ENCODE assay signal across 9 cellular contexts in genomic region chr19:16327911-16328823, GRCh38. TPM values are rescaled to one million over a fixed set of nuclear protein-coding genes. Genes with fewer than 3 reads are reported as not detected.
DNase-seq lines count a peak whose midpoint lies in the region; ATAC-seq and TF ChIP-seq lines count a peak whose summit lies in the region.
"Had no signal": no experiment of that assay in that cellular context is flagged by ENCODE, and none has a peak within 500 bp of the region (broad histone marks: within the 10 kb centered on the region; RNA-seq: fewer than 3 reads in every experiment).

No MANE protein-coding gene starts in this region.

- intact Hi-C loops in CD4-positive, alpha-beta T cell (cut with DNase I, micrococcal nuclease) = loop anchor here in 1 of 2 experiments (2.0 kb wide), 1 partner anchor 15 kb away; no protein-coding TSS in a partner anchor
- intact Hi-C loops in left ventricle myocardium inferior (cut with micrococcal nuclease) = no loop called here

- peak overlapping the region; percentile 94 for H3K9ac ChIP-seq in skeletal muscle satellite cell (ENCODE audit: low read depth, low read length)

- peaks cover 57% of the 10 kb centered on the region for H3K36me3 Mint-ChIP-seq in CD4-positive, alpha-beta T cell (ENCODE audit: low read depth)
- peaks cover 47% of the 10 kb centered on the region for H3K36me3 Mint-ChIP-seq in activated naive CD4-positive, alpha-beta T cell treated with anti-CD3 and anti-CD28 coated beads, Interleukin-2, amount 10 ng/mL, durations not matched to agents 7 days and 5 days

- POLR2A ChIA-PET in CD4-positive, alpha-beta T cell (lab: Charles Lee) = interaction anchor here (0.6 to 31.1 kb wide), 23 partner anchors 9 to 949 kb away, joined by 3 to 3819 read pairs (median 7); partner anchors contain the start of genes AP1M1 and FAM32A

- H3K27ac Mint-ChIP-seq in CD4-positive, alpha-beta T cell = peak overlapping the region; percentile 97
- H3K27ac Mint-ChIP-seq in activated naive CD4-positive, alpha-beta T cell treated with anti-CD3 and anti-CD28 coated beads, Interleukin-2, amount 10 ng/mL, durations not matched to agents 7 days and 5 days = peak overlapping the region; percentile 100

- peaks cover 62% of the 10 kb centered on the region for H3K4me1 Mint-ChIP-seq in CD4-positive, alpha-beta T cell (ENCODE audit: low read depth)
- peaks cover 51% of the 10 kb centered on the region for H3K4me1 Mint-ChIP-seq in activated naive CD4-positive, alpha-beta T cell treated with anti-CD3 and anti-CD28 coated beads, Interleukin-2, amount 10 ng/mL, durations not matched to agents 7 days and 5 days

- peak overlapping the region; percentile 94 for H3K4me2 ChIP-seq in skeletal muscle satellite cell (ENCODE audit: low read length)

- ATAC-seq in CD4-positive, alpha-beta T cell (ENCODE audit: poor library complexity) = peak; percentile 3
- ATAC-seq in GM18498 (IDR thresholded peaks at IDR 0.05; ENCODE audit: unreplicated experiment) (no peak), GM19328 (IDR thresholded peaks at IDR 0.05; ENCODE audit: unreplicated experiment) (no peak), GM21825 (IDR thresholded peaks at IDR 0.05; ENCODE audit: unreplicated experiment) (no peak)
- ATAC-seq: foreskin keratinocyte had no signal

- peak overlapping the region; percentile 77 for H3K27ac ChIP-seq in CD4-positive, alpha-beta T cell (ENCODE audit: low read depth, low read length)
- H3K27ac ChIP-seq in left ventricle myocardium inferior (replicated peaks) = peak overlapping the region; percentile 96
- H3K27ac ChIP-seq: foreskin keratinocyte had no signal

- peak overlapping the region; percentile 92 for H3K4me3 Mint-ChIP-seq in CD4-positive, alpha-beta T cell
- peak overlapping the region; percentile 100 for H3K4me3 Mint-ChIP-seq in activated naive CD4-positive, alpha-beta T cell treated with anti-CD3 and anti-CD28 coated beads, Interleukin-2, amount 10 ng/mL, durations not matched to agents 7 days and 5 days

- H3K27me3 Mint-ChIP-seq in CD4-positive, alpha-beta T cell = peaks cover 24% of the 10 kb centered on the region
- H3K27me3 Mint-ChIP-seq in activated naive CD4-positive, alpha-beta T cell treated with anti-CD3 and anti-CD28 coated beads, Interleukin-2, amount 10 ng/mL, durations not matched to agents 7 days and 5 days = peaks cover 43% of the 10 kb centered on the region

- H3K4me3 ChIP-seq in left ventricle myocardium inferior (peak overlapping the region; percentile 89), skeletal muscle satellite cell (ENCODE audit: low read length) (peak overlapping the region; percentile 54)

- CTCF ChIA-PET in CD4-positive, alpha-beta T cell (lab: Charles Lee) = interaction anchor here (0.9 to 5.5 kb wide), 10 partner anchors 13 to 81 kb away, joined by 3 to 106 read pairs (median 11); no protein-coding TSS in a partner anchor
- CTCF ChIA-PET in activated naive CD4-positive, alpha-beta T cell treated with anti-CD3 and anti-CD28 coated beads, Interleukin-2, amount 10 ng/mL, durations not matched to agents 7 days and 5 days (lab: Charles Lee) = interaction anchor here (0.6 to 4.8 kb wide), 15 partner anchors 10 to 135 kb away, joined by 3 to 39 read pairs (median 6); no protein-coding TSS in a partner anchor

- no peaks in the 10 kb centered on the region for H3K27me3 ChIP-seq in CD4-positive, alpha-beta T cell (ENCODE audit: control insufficient read depth, insufficient read depth, low read length)
- H3K27me3 ChIP-seq in left ventricle myocardium inferior (ENCODE audit: low read depth) (no peaks in the 10 kb centered on the region), skeletal muscle satellite cell (ENCODE audit: control insufficient read depth, insufficient read depth, low read length) (no peaks in the 10 kb centered on the region)

- no peaks in the 10 kb centered on the region for H3K9me3 ChIP-seq in CD4-positive, alpha-beta T cell (ENCODE audit: control insufficient read depth, low read length)
- no peaks in the 10 kb centered on the region for H3K9me3 ChIP-seq in left ventricle myocardium inferior (replicated peaks)
- H3K9me3 ChIP-seq in skeletal muscle satellite cell (replicated peaks; ENCODE audit: low read length) = no peaks in the 10 kb centered on the region

- TF ChIP-seq CTCF in CD4-positive, alpha-beta T cell (IDR thresholded peaks at IDR 0.05) = no peak
- no peak for TF ChIP-seq CTCF in left ventricle myocardium inferior (IDR thresholded peaks at IDR 0.05; ENCODE audit: borderline replicate concordance)

- H3K9me3 Mint-ChIP-seq in CD4-positive, alpha-beta T cell = no peaks in the 10 kb centered on the region
- H3K9me3 Mint-ChIP-seq in activated naive CD4-positive, alpha-beta T cell treated with anti-CD3 and anti-CD28 coated beads, Interleukin-2, amount 10 ng/mL, durations not matched to agents 7 days and 5 days = peaks cover 2% of the 10 kb centered on the region

- peak in 8 of 10 experiments; percentile 25 to 73 (median 53) for DNase-seq in CD4-positive, alpha-beta T cell
- DNase-seq in NOMO-1 treated with DMSO at 0.1 percent for 48 hours (lab: John Stamatoyannopoulos, UW; ENCODE audit: unreplicated experiment) (peak; percentile 99), left ventricle myocardium inferior (peak; percentile 79)
- DNase-seq in activated naive CD4-positive, alpha-beta T cell treated with anti-CD3 and anti-CD28 coated beads, Interleukin-2, amount 10 ng/mL, durations not matched to agents 7 days and 5 days = peak; percentile 76

- H3K36me3 ChIP-seq in left ventricle myocardium inferior = peaks cover 33% of the 10 kb centered on the region
- peaks cover 28% of the 10 kb centered on the region for H3K36me3 ChIP-seq in skeletal muscle satellite cell (ENCODE audit: insufficient read depth, low read length)

- H3K4me1 ChIP-seq in left ventricle myocardium inferior = peaks cover 63% of the 10 kb centered on the region
- peaks cover 46% of the 10 kb centered on the region for H3K4me1 ChIP-seq in skeletal muscle satellite cell (ENCODE audit: control insufficient read depth, insufficient read depth, low read length)
- H3K4me1 ChIP-seq: foreskin keratinocyte had no signal

RNA-seq across cellular contexts. Expression of gene KLF2, which starts 3.5 kb away (rescaled TPM):
- 1,000 to 10,000 TPM; 1,201 to 1,291 TPM for total RNA-seq in CD4-positive, alpha-beta T cell
- 65.2 TPM for total RNA-seq in left ventricle myocardium inferior
- 0.25 and 2.0 TPM in 2 replicates for total RNA-seq in skeletal muscle satellite cell (2012; rRNA removed)

Comparison
In these comparisons a context has a peak if more than half of its experiments do, and no peak if none do; other contexts are left out.
1. RNA of gene KLF2, which starts 3.5 kb away (total RNA-seq): 1,201 to 1,291 TPM in CD4-positive, alpha-beta T cell; 65.2 TPM in left ventricle myocardium inferior (single experiment); every median in the first group is over 10 times any median in the second.
2. Peak in every context shown above with its lines, with median percentiles within 50 percentile points of each other: DNase-seq.